Comparison of ENCODE assay signal across 1 cellular context in the genomic region with DNA sequence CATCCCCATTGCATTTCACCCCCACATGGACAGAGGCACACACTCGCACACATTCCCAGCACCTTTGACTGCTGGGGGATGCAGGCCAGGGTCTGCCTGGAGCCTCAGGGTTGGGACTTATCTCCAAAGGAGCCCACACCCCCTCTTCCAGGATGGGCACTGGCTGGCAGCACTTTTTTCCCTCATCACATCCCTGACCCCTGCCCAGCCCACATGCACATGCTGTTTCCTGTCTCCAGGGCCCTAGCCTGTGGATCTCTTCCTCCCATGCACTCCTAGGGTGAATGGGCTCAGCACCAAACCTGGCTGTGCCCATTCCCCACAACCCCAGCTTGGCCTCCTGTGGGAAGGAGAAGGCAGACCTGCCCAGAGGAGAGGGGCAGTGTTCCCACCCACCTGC.
TF ChIP-seq lines count a peak whose summit lies in the region.

No MANE protein-coding gene starts in this region.

TF ChIP-seq in IMR-90, 13 proteins besides CTCF, POLR2A, EP300 and RAD21 (continued from another document):
- TF ChIP-seq, protein P1, sequence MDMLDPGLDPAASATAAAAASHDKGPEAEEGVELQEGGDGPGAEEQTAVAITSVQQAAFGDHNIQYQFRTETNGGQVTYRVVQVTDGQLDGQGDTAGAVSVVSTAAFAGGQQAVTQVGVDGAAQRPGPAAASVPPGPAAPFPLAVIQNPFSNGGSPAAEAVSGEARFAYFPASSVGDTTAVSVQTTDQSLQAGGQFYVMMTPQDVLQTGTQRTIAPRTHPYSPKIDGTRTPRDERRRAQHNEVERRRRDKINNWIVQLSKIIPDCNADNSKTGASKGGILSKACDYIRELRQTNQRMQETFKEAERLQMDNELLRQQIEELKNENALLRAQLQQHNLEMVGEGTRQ (IDR thresholded peaks at IDR 0.05; ENCODE audit: low read depth, low read length): no peak
- TF ChIP-seq MXI1 (IDR thresholded peaks at IDR 0.05; ENCODE audit: borderline replicate concordance, low read depth, low read length) (no peak), CEBPB (IDR thresholded peaks at IDR 0.05; ENCODE audit: low read depth, low read length) (no peak), RCOR1 (IDR thresholded peaks at IDR 0.05; ENCODE audit: insufficient replicate concordance, low read length) (no peak), FOS (IDR thresholded peaks at IDR 0.05; ENCODE audit: low read depth, low read length) (no peak), NFE2L2 (IDR thresholded peaks at IDR 0.05; ENCODE audit: low read depth, low read length) (no peak), BHLHE40 (IDR thresholded peaks at IDR 0.05; ENCODE audit: low read depth, low read length) (no peak), CHD1 (IDR thresholded peaks at IDR 0.05; ENCODE audit: low read depth, low read length) (no peak)
